ENCODE assay signal across 10 cellular contexts in the genomic region with DNA sequence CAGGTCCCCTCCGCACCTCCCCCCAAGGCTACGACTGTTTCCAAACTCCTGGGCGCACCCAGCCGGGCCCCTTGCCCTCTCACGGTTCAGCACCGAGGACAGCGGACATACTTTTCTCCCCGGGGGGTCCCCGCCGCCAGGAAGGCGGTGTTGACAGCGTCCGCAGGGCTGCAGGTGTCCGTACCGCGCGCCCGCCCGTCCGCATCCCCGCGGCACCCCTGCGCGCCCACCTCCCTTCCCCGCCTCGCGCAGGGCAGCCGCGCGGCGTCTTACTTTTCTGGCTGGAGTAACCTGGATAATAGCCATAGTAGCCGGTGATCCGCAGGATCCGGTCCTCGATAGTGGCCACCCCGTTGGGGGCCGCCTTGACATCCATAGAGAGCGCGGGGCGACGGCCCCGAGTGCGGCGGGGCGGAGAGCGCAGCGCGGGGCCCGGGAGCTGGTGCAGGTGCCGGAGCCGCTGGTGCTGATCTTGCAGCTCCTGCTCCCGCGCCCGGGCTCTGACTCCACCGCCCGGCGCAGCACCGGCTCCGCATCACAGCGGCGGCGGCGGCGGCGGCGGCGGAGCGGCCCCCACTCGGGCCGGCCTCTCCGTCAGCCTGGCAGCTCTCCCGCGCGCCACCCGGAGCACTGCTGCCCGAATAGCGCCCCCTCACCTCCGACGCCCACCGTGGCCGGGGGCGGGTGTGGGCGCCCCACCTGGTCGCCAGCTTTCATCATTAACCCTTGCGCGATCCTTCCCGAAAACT. TPM values are rescaled to one million over a fixed set of nuclear protein-coding genes. Genes with fewer than 3 reads are reported as not detected.
DNase-seq lines count a peak whose midpoint lies in the region; FAIRE-seq and TF ChIP-seq lines count a peak whose summit lies in the region.
"Had no signal": no experiment of that assay in that cellular context is flagged by ENCODE, and none has a peak within 500 bp of the region (broad histone marks: within the 10 kb centered on the region; RNA-seq: fewer than 3 reads in every experiment).

Gene SLC35F4, minus strand, starts transcription at position 643 of the 749 bp plus-strand sequence.

- H3K36me3 Mint-ChIP-seq in MCF 10A (ENCODE audit: insufficient read depth, unreplicated experiment), result no peaks in the 10 kb centered on the region
- H3K36me3 Mint-ChIP-seq: natural killer cell treated with Interleukin-12 subunit alpha and Interleukin-12 subunit beta and Interleukin-15 and Interleukin-18, amount 100 ng/mL, for 72 hours had no signal

- CTCF ChIA-PET in MCF 10A (lab: Yijun Ruan, JAX), result interaction anchor here (0.6 to 1.4 kb wide), 3 partner anchors 21 to 173 kb away, joined by 3 to 6 read pairs (median 5); no protein-coding TSS in a partner anchor

- POLR2A ChIA-PET in MCF 10A (lab: Yijun Ruan, JAX), result no interaction called here

- peak within 1 kb of the TSS; percentile 19 to 49 (median 19) for H3K4me3 ChIP-seq in breast epithelium
- no peak within 1 kb of the TSS for H3K4me3 ChIP-seq in astrocyte of the spinal cord (ENCODE audit: low read depth, low read length)
- peak within 1 kb of the TSS; percentile 47 for H3K4me3 ChIP-seq in kidney epithelial cell (ENCODE audit: low read depth, low read length)

- H3K27me3 ChIP-seq in breast epithelium (peaks cover 3 to 52% of the 10 kb centered on the region in 2 donors), kidney epithelial cell (ENCODE audit: control insufficient read depth, insufficient read depth, low read length) (peaks cover 11% of the 10 kb centered on the region)

- BruUV-seq in MCF 10A (replicated peaks; lab: Mats Ljungman, UMichigan), result no TSS peak

- H3K9me3 Mint-ChIP-seq in MCF 10A (ENCODE audit: unreplicated experiment), result no peaks in the 10 kb centered on the region

- H3K27me3 Mint-ChIP-seq in MCF 10A (ENCODE audit: insufficient read depth, unreplicated experiment), result no peaks in the 10 kb centered on the region

- peaks cover 6% of the 10 kb centered on the region for H3K4me1 Mint-ChIP-seq in MCF 10A (ENCODE audit: insufficient read depth, unreplicated experiment)

- no peaks in the 10 kb centered on the region for H3K9me3 ChIP-seq in breast epithelium

- TF ChIP-seq POLR2A in breast epithelium (IDR thresholded peaks at IDR 0.05), result no peak

- DNase-seq in breast epithelium (ENCODE audit: low spot score in 2 of 2) (no peak), MCF 10A (ENCODE audit: unreplicated experiment) (no peak), astrocyte of the spinal cord (ENCODE audit: low read depth, low spot score) (peak; percentile 24), kidney epithelial cell (ENCODE audit: low read depth) (no peak), urothelium cell line (ENCODE audit: low spot score) (peak; percentile 81), NCI-H187 treated with DMSO at 0.1 percent for 48 hours (lab: John Stamatoyannopoulos, UW) (no peak), superior temporal gyrus (ENCODE audit: extremely low spot score) (no peak)
- DNase-seq in stimulated activated CD4-positive, alpha-beta T cell treated with anti-CD3 and anti-CD28 coated beads, Interleukin-2, amount 100 ng/mL, for 48 hours, result no peak
- DNase-seq: SHP77 treated with DMSO at 0.1 percent for 48 hours had no signal

- in situ Hi-C loops in astrocyte of the spinal cord (cut with HindIII; ENCODE audit: low sequenced_read_pairs), result no loop called here

- H3K4me1 ChIP-seq in breast epithelium, result no peaks in the 10 kb centered on the region

- intact Hi-C loops in breast epithelium (cut with DNase I; ENCODE audit: low total_unique reads) (no loop called here), MCF 10A (cut with micrococcal nuclease) (no loop called here)

- FAIRE-seq in urothelium cell line (lab: Jason Lieb, UNC), result no peak

- H3K4me3 Mint-ChIP-seq in MCF 10A (ENCODE audit: unreplicated experiment), result no peak within 1 kb of the TSS
- H3K4me3 Mint-ChIP-seq: natural killer cell treated with Interleukin-12 subunit alpha and Interleukin-12 subunit beta and Interleukin-15 and Interleukin-18, amount 100 ng/mL, for 72 hours had no signal

- H3K27ac ChIP-seq in breast epithelium, result no peak within 1 kb of the TSS

- H3K27ac Mint-ChIP-seq in MCF 10A (ENCODE audit: low read depth, unreplicated experiment), result no peak within 1 kb of the TSS
- H3K27ac Mint-ChIP-seq: natural killer cell treated with Interleukin-12 subunit alpha and Interleukin-12 subunit beta and Interleukin-15 and Interleukin-18, amount 100 ng/mL, for 72 hours had no signal

- TF ChIP-seq CTCF in breast epithelium (IDR thresholded peaks at IDR 0.05) (no peak), MCF 10A (IDR thresholded peaks at IDR 0.05; ENCODE audit: unreplicated experiment) (no peak), astrocyte of the spinal cord (IDR thresholded peaks at IDR 0.05; ENCODE audit: low read depth, low read length) (no peak), kidney epithelial cell (IDR thresholded peaks at IDR 0.05; ENCODE audit: insufficient read depth, low read length, poor library complexity, severe bottlenecking) (no peak)

- no peaks in the 10 kb centered on the region for H3K36me3 ChIP-seq in breast epithelium
- H3K36me3 ChIP-seq in kidney epithelial cell (ENCODE audit: control insufficient read depth, insufficient read depth, low read length), result no peaks in the 10 kb centered on the region

RNA-seq across cellular contexts. Expression of gene SLC35F4, which starts in this region (rescaled TPM):
- total RNA-seq in breast epithelium, result not detected
- not detected in 2 replicates for total RNA-seq in MCF 10A (2022)
- not detected in 2 replicates for total RNA-seq in kidney epithelial cell
- total RNA-seq: natural killer cell treated with Interleukin-12 subunit alpha and Interleukin-12 subunit beta and Interleukin-15 and Interleukin-18, amount 100 ng/mL, for 72 hours had no signal

Comparison
In these comparisons a context has a peak if more than half of its experiments do, and no peak if none do; other contexts are left out.
1. DNase-seq: peak in astrocyte of the spinal cord (single experiment) and urothelium cell line (single experiment); none in breast epithelium (0 of 2), MCF 10A (single experiment), kidney epithelial cell (single experiment), NCI-H187 treated with DMSO at 0.1 percent for 48 hours (single experiment), stimulated activated CD4-positive, alpha-beta T cell treated with anti-CD3 and anti-CD28 coated beads, Interleukin-2, amount 100 ng/mL, for 48 hours (0 of 2) and superior temporal gyrus (single experiment).